Comparison of ENCODE assay signal across 8 cellular contexts in the genomic region with DNA sequence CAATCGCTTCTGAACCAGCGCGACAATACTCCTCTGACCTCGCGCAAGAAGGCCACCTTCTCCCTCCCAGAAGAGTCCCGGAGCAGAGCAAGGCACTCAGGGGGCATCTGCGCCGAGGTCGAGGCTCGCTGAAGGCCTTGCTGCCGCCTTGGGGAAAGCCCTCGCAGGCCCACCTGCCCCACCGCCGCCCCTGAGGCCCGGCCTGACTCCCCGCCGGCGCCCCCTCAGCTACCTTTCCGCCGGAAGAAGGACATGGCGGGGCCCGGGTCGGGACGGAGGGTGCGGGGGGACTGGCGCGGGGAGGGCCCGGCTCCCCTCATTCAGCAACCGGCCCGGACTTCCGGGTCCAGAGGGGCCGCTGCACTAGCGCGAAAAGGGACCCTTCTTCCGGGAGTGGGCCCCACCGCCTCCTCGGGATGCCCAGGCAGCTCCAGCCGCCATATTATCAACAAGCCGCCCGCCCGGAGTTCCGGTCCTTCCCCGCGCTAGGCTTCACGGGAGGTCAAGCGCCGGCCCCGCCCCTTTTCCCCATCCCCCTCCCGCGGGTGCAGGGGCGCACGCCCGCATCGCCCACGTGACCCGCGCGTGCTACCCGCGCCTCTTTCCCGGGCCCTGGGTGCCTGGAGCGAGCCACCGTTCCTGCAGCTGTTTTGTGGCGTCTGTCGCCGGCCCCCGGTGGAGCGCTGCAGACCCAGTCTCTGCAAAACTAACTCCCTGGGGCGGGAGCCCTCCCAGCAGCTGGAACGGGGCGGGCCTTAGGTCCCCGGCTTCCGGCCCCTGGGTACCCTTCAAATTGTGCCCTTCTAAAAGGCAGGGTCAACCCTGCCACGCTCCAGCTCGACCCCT. TPM values are rescaled to one million over a fixed set of nuclear protein-coding genes. Genes with fewer than 3 reads are reported as not detected.
DNase-seq lines count a peak whose midpoint lies in the region; ATAC-seq and TF ChIP-seq lines count a peak whose summit lies in the region.

Gene AKAP10 (minus strand): TSS at position 469 of the 846 bp plus-strand sequence. CDS start 149 bp downstream, at position 320.

- BruUV-seq in mammary epithelial cell (replicated peaks; lab: Mats Ljungman, UMichigan), result TSS peak; percentile 50

- peak within 1 kb of the TSS; percentile 92 to 98 (median 96) for H3K27ac Mint-ChIP-seq in immature natural killer cell

- peaks cover 9% of the 10 kb centered on the region for H3K9me3 ChIP-seq in WERI-Rb-1 (ENCODE audit: severe bottlenecking)
- no peaks in the 10 kb centered on the region for H3K9me3 ChIP-seq in mammary epithelial cell (replicated peaks; ENCODE audit: insufficient read depth, low read length)
- no peaks in the 10 kb centered on the region for H3K9me3 ChIP-seq in spleen

- H3K27me3 ChIP-seq in ACC112 (ENCODE audit: insufficient read depth, low read length) (no peaks in the 10 kb centered on the region), WERI-Rb-1 (ENCODE audit: insufficient read depth, low read depth, severe bottlenecking) (no peaks in the 10 kb centered on the region), mammary epithelial cell (ENCODE audit: insufficient read depth, low read length) (no peaks in the 10 kb centered on the region), spleen (replicated peaks in 1 of 7) (no peaks in the 10 kb centered on the region)

- H3K4me1 ChIP-seq in ACC112 (ENCODE audit: control insufficient read depth, insufficient read depth, low read length, unreplicated experiment) (peaks cover 20% of the 10 kb centered on the region), mammary epithelial cell (ENCODE audit: insufficient read depth, low read length) (peaks cover 13% of the 10 kb centered on the region), spleen (peaks cover 20 to 77% (median 66%) of the 10 kb centered on the region in 6 donors)

- H3K36me3 ChIP-seq in ACC112 (ENCODE audit: insufficient read depth, low read length), result no peaks in the 10 kb centered on the region
- peaks cover 28% of the 10 kb centered on the region for H3K36me3 ChIP-seq in WERI-Rb-1
- H3K36me3 ChIP-seq in mammary epithelial cell (ENCODE audit: insufficient read depth, low read length), result no peaks in the 10 kb centered on the region
- H3K36me3 ChIP-seq in spleen, result peaks cover 0 to 33% (median 4%) of the 10 kb centered on the region in 6 donors

- peak within 1 kb of the TSS; percentile 93 to 98 (median 97) for H3K4me3 Mint-ChIP-seq in immature natural killer cell

- no peaks in the 10 kb centered on the region for H3K9me3 Mint-ChIP-seq in immature natural killer cell

- peaks cover 5 to 13% (median 8%) of the 10 kb centered on the region in 3 donors for H3K27me3 Mint-ChIP-seq in immature natural killer cell (ENCODE audit: low read depth in 3 of 3)

- intact Hi-C loops in mammary epithelial cell (cut with micrococcal nuclease), result no loop called here
- intact Hi-C loops in spleen (cut with DNase I; ENCODE audit: low total_unique reads), result no loop called here

- H3K79me2 ChIP-seq in ACC112 (ENCODE audit: control insufficient read depth, insufficient read depth, low read length, unreplicated experiment) (peaks cover 61% of the 10 kb centered on the region), mammary epithelial cell (ENCODE audit: insufficient read depth, low read length) (peaks cover 57% of the 10 kb centered on the region)

- H3K27ac ChIP-seq in ACC112 (ENCODE audit: low read depth, low read length) (peak within 1 kb of the TSS; percentile 64), WERI-Rb-1 (peak within 1 kb of the TSS; percentile 91), mammary epithelial cell (ENCODE audit: insufficient read depth, low read depth, low read length) (peak within 1 kb of the TSS; percentile 74), spleen (peak within 1 kb of the TSS; percentile 92 to 100 (median 98))

- H3K4me1 Mint-ChIP-seq in immature natural killer cell, result peaks cover 52 to 54% of the 10 kb centered on the region in 2 donors

- peak within 1 kb of the TSS; percentile 85 for H3K9ac ChIP-seq in mammary epithelial cell (ENCODE audit: insufficient read depth, low read length)

- H3K36me3 Mint-ChIP-seq in immature natural killer cell, result peaks cover 0 to 4% (median 3%) of the 10 kb centered on the region in 3 donors

- 1% methylated on average over 20 of the region's 75 CpGs for WGBS in mammary epithelial cell (ENCODE audit: low coverage, missing lambda C conversion rate)
- WGBS in spleen, 5 donors, result 0 to 1% (median 0%) methylated on average over 41 to 75 of the region's 75 CpGs

- TF ChIP-seq CTCF in WERI-Rb-1 (IDR thresholded peaks at IDR 0.05; ENCODE audit: low read depth, low read length) (no peak), mammary epithelial cell (conservative IDR thresholded peaks at IDR 0.05 in 1 of 2, IDR thresholded peaks at IDR 0.05 in 1 of 2; ENCODE audit: extremely low read depth in 1 of 2, insufficient read depth in 1 of 2, low read depth in 1 of 2, low read length in 2 of 2) (no peak), spleen (IDR thresholded peaks at IDR 0.05 in 8 of 11, conservative IDR thresholded peaks at IDR 0.05 in 3 of 11) (no peak)

- DNase-seq in NCI-H2171 treated with DMSO at 0.1 percent for 48 hours (lab: John Stamatoyannopoulos, UW), result peak; percentile 92
- DNase-seq in WERI-Rb-1, result peak; percentile 95
- DNase-seq in mammary epithelial cell, result peak; percentile 73
- peak; percentile 92 for DNase-seq in immature natural killer cell
- peak; percentile 99 for DNase-seq in spleen

- H4K20me1 ChIP-seq in mammary epithelial cell (ENCODE audit: insufficient read depth, low read length), result no peaks in the 10 kb centered on the region

- H2AFZ ChIP-seq in ACC112 (ENCODE audit: low read length, unreplicated experiment), result peak within 1 kb of the TSS; percentile 97
- H2AFZ ChIP-seq in mammary epithelial cell (ENCODE audit: low read depth, low read length), result peak within 1 kb of the TSS; percentile 94

- peak in 1 of 3 donors; percentile 10 for TF ChIP-seq POLR2A in spleen (IDR thresholded peaks at IDR 0.05)

- peak within 1 kb of the TSS; percentile 84 for H3K4me2 ChIP-seq in mammary epithelial cell (ENCODE audit: insufficient read depth, low read depth, low read length)

- ATAC-seq in GM18861 (IDR thresholded peaks at IDR 0.05; ENCODE audit: unreplicated experiment), result peak; percentile 71
- peak; percentile 81 for ATAC-seq in HG03095 (IDR thresholded peaks at IDR 0.05; ENCODE audit: unreplicated experiment)

- CTCF ChIA-PET in mammary epithelial cell (lab: Charles Lee; ENCODE audit: low non-redundant PET), result no interaction called here

- peak within 1 kb of the TSS; percentile 96 for H3K4me3 ChIP-seq in ACC112 (ENCODE audit: low read depth, low read length)
- peak within 1 kb of the TSS; percentile 87 for H3K4me3 ChIP-seq in WERI-Rb-1 (ENCODE audit: low read depth, low read length)
- H3K4me3 ChIP-seq in mammary epithelial cell (replicated peaks in 1 of 3; ENCODE audit: insufficient read depth in 1 of 3, low read depth in 2 of 3, low read length in 3 of 3), result peak within 1 kb of the TSS; percentile 60 to 87 (median 66)
- H3K4me3 ChIP-seq in spleen, result peak within 1 kb of the TSS; percentile 61 to 100 (median 97)

- dilution Hi-C loops in mammary epithelial cell (cut with HindIII; ENCODE audit: low sequenced_read_pairs), result no loop called here

- in situ Hi-C loops in mammary epithelial cell (cut with MboI; ENCODE audit: low sequenced_read_pairs in 2 of 2), result no loop called here

RNA-seq across cellular contexts. Expression of gene AKAP10, which starts in this region (rescaled TPM):
- total RNA-seq in mammary epithelial cell (10 to 100 TPM; 23.7 to 30.1 TPM), spleen (10 to 100 TPM; 43.3 to 69.8 (median 65.5) TPM)
- polyA plus RNA-seq in mammary epithelial cell (13.2 TPM), immature natural killer cell (10 to 100 TPM in 2 of 3 donors, 1 to 10 TPM in 1; 9.9 to 21.6 (median 14.7) TPM), spleen (10 to 100 TPM in 1 of 3 donors, 1 to 10 TPM in 2; 6.9 to 10.8 (median 7.8) TPM)
- 26.2 TPM for polyA minus RNA-seq in mammary epithelial cell

Comparison
In these comparisons a context has a peak if more than half of its experiments do, and no peak if none do; other contexts are left out.
1. Peak in every context shown above with its lines: DNase-seq, ATAC-seq, H3K4me3 ChIP-seq and H3K27ac ChIP-seq.